ENCODE assay signal across 9 cellular contexts in genomic region chr6:6545616-6546317, GRCh38. TPM values are rescaled to one million over a fixed set of nuclear protein-coding genes. Genes with fewer than 3 reads are reported as not detected.
DNase-seq lines count a peak whose midpoint lies in the region; ATAC-seq lines count a peak whose summit lies in the region.
"Had no signal": no experiment of that assay in that cellular context is flagged by ENCODE, and none has a peak within 500 bp of the region (broad histone marks: within the 10 kb centered on the region; RNA-seq: fewer than 3 reads in every experiment).

No MANE protein-coding gene starts in this region.

- no peaks in the 10 kb centered on the region for H3K36me3 Mint-ChIP-seq in T-helper 2 cell treated with Interferon-gamma antibody and Interleukin-4, amounts not matched to agents 5 μg/mL and 100 μg/mL, for 36 hours (ENCODE audit: low read depth)

- DNase-seq in right cardiac atrium (no peak), NCI-H2029 (lab: John Stamatoyannopoulos, UW) (no peak), mucosa of gallbladder (ENCODE audit: low spot score) (no peak)
- DNase-seq in T-helper 2 cell treated with Interferon-gamma antibody and Interleukin-4, amounts not matched to agents 5 μg/mL and 100 μg/mL, for 36 hours (ENCODE audit: low spot score), result no peak
- DNase-seq: NCI-H187 treated with DMSO at 0.1 percent for 48 hours had no signal

- H3K27ac Mint-ChIP-seq in T-helper 2 cell treated with Interferon-gamma antibody and Interleukin-4, amounts not matched to agents 5 μg/mL and 100 μg/mL, for 36 hours, result no peak overlapping the region

- H3K4me3 Mint-ChIP-seq in T-helper 2 cell treated with Interferon-gamma antibody and Interleukin-4, amounts not matched to agents 5 μg/mL and 100 μg/mL, for 36 hours, result no peak overlapping the region

- intact Hi-C loops in right cardiac atrium (cut with DNase I), result loop anchor here (2.0 to 10.0 kb wide), 4 partner anchors 483 to 1071 kb away; no protein-coding TSS in a partner anchor

- H3K4me1 Mint-ChIP-seq in T-helper 2 cell treated with Interferon-gamma antibody and Interleukin-4, amounts not matched to agents 5 μg/mL and 100 μg/mL, for 36 hours (ENCODE audit: low read depth), result peaks cover 4% of the 10 kb centered on the region

- H3K9me3 ChIP-seq in HUES64 (ENCODE audit: insufficient read depth, low read depth, low read length), result 0 out of 2 replicates have a peak, but pooled peaks cover 5% of the 10 kb centered on the region
- H3K9me3 ChIP-seq in right cardiac atrium (ENCODE audit: control insufficient read depth, low read length), result no peaks in the 10 kb centered on the region
- peaks cover 0 to 2% (median 0%) of the 10 kb centered on the region in 3 donors for H3K9me3 ChIP-seq in skeletal muscle tissue (ENCODE audit: control insufficient read depth in 3 of 3, low read length in 3 of 3)

- H3K4me1 ChIP-seq in HUES64 (ENCODE audit: insufficient read depth, low read length), result peaks cover 8% of the 10 kb centered on the region; the same call in 1 of the 2 replicates
- no peaks in the 10 kb centered on the region for H3K4me1 ChIP-seq in right cardiac atrium (ENCODE audit: control insufficient read depth, insufficient read depth, low read length)
- peaks cover 7 to 12% (median 10%) of the 10 kb centered on the region in 3 donors for H3K4me1 ChIP-seq in skeletal muscle tissue (ENCODE audit: control insufficient read depth in 3 of 3, insufficient read depth in 3 of 3, low read length in 3 of 3)

- peak overlapping the region; percentile 77 for H3K9ac ChIP-seq in HUES64 (ENCODE audit: low read depth, low read length)
- peak overlapping the region in 1 of 3 donors; percentile 50 for H3K9ac ChIP-seq in skeletal muscle tissue (ENCODE audit: low read depth in 1 of 3, low read length in 3 of 3)

- ATAC-seq in GM19035 (IDR thresholded peaks at IDR 0.05; ENCODE audit: unreplicated experiment) (peak; percentile 13), right cardiac atrium (no peak), GM19324 (IDR thresholded peaks at IDR 0.05; ENCODE audit: low FRiP score, unreplicated experiment) (no peak)

- H3K4me3 ChIP-seq in HUES64 (ENCODE audit: low read length), result peak overlapping the region; percentile 60
- H3K4me3 ChIP-seq in right cardiac atrium (ENCODE audit: low read length), result peak overlapping the region; percentile 34
- H3K4me3 ChIP-seq in skeletal muscle tissue (ENCODE audit: low read length in 3 of 3), result peak overlapping the region; percentile 56 to 67 (median 66)

- H3K27me3 Mint-ChIP-seq in T-helper 2 cell treated with Interferon-gamma antibody and Interleukin-4, amounts not matched to agents 5 μg/mL and 100 μg/mL, for 36 hours (ENCODE audit: low read depth), result peaks cover 86% of the 10 kb centered on the region

- H3K9me3 Mint-ChIP-seq in T-helper 2 cell treated with Interferon-gamma antibody and Interleukin-4, amounts not matched to agents 5 μg/mL and 100 μg/mL, for 36 hours, result no peaks in the 10 kb centered on the region

- H3K36me3 ChIP-seq in HUES64 (ENCODE audit: insufficient read depth, low read length) (no peaks in the 10 kb centered on the region), skeletal muscle tissue (ENCODE audit: control insufficient read depth in 3 of 3, insufficient read depth in 3 of 3, low read length in 3 of 3) (no peaks in the 10 kb centered on the region)

- H3K27me3 ChIP-seq in HUES64 (ENCODE audit: insufficient read depth, low read length) (peaks cover 23% of the 10 kb centered on the region), right cardiac atrium (ENCODE audit: control insufficient read depth, insufficient read depth) (no peaks in the 10 kb centered on the region), skeletal muscle tissue (ENCODE audit: control insufficient read depth in 3 of 3, insufficient read depth in 3 of 3, low read length in 3 of 3) (peaks cover 15 to 22% (median 18%) of the 10 kb centered on the region in 3 donors)

- 41% methylated on average over 27 of the region's 27 CpGs for WGBS in HUES64
- WGBS in right cardiac atrium, result 40% methylated on average over 27 of the region's 27 CpGs

- H3K27ac ChIP-seq in HUES64 (ENCODE audit: low read depth, low read length), result no peak overlapping the region
- H3K27ac ChIP-seq in right cardiac atrium (ENCODE audit: low read length), result no peak overlapping the region
- H3K27ac ChIP-seq in skeletal muscle tissue (ENCODE audit: low read depth, low read length), result peak overlapping the region; percentile 17

RNA-seq across cellular contexts. Expression of gene LY86, which starts 42.8 kb away (rescaled TPM):
- not detected for polyA plus RNA-seq in HUES64 (2013, experiment 1 of 2)
- polyA plus RNA-seq in HUES64 (2013, experiment 2 of 2), result not detected
- total RNA-seq in right cardiac atrium (1 to 10 TPM; 1.8 to 4.1 (median 2.6) TPM), skeletal muscle tissue (6.8 TPM), mucosa of gallbladder (7.0 TPM)
- 1.7 TPM for polyA plus RNA-seq in right cardiac atrium
